In the genomic region with DNA sequence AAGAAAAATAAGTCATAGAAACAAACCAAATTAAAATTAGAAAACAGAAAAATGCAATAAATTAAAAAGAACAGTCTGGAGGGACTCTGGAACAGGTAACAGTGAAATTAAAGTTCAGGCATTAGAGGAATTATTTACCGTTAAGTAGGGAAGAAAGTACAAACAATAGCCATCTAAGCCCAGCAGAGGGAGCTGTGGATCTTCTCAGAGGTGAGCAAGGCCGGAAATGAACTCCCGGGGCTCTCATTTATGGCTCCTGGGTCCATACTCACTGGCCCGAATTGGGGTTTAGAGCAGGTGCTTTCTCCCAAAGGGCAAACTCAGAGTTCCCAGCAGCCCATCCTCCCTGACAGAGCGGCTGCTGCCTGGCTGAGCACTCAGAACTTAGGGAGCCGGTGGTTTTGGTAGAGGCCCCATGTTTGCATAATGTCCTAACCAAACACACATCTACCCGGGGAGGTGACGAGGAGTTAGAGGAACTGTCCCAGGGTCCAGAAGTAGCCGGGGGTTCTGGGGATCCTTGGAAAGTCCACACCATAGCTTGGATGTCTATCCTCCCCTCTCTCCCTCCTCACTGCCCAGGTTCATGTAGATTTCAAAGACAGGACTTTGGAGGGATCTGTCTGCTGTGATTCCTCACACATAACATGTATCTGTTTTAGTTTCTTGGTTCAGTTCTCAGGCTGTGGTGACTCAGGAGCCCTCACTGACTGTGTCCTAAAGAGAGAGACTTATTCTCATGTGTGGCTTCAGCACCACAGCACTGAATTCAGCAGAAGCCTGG, we compare ENCODE assay signal across 8 cellular contexts.
A peak's percentile ranks its signal among the peaks of the same experiment; 100 is the strongest.
DNase-seq lines count a peak whose midpoint lies in the region; ATAC-seq, FAIRE-seq and TF ChIP-seq lines count a peak whose summit lies in the region.

No MANE protein-coding gene starts in this region.

- CTCF ChIA-PET in AG04449 (lab: Yijun Ruan, JAX): interaction anchor here (0.8 to 3.1 kb wide), 11 partner anchors 8 to 50 kb away, joined by 3 to 16 read pairs (median 4); no protein-coding TSS in a partner anchor
- CTCF ChIA-PET in activated CD8-positive, alpha-beta memory T cell treated with anti-CD3 and anti-CD28 coated beads, Interleukin-2, amount 10 ng/mL, durations not matched to agents 7 days and 5 days (lab: Charles Lee): interaction anchor here (0.6 to 2.1 kb wide), 17 partner anchors 9 to 245 kb away, joined by 3 to 14 read pairs (median 4); no protein-coding TSS in a partner anchor

- ATAC-seq in activated CD8-positive, alpha-beta memory T cell treated with anti-CD3 and anti-CD28 coated beads, Interleukin-2, amount 10 ng/mL, durations not matched to agents 7 days and 5 days: peak; percentile 87

- POLR2A ChIA-PET in AG04449 (lab: Yijun Ruan, JAX): no interaction called here

- FAIRE-seq in urothelium cell line (lab: Jason Lieb, UNC): peak; percentile 30

- H2AK5ac ChIP-seq in neuronal stem cell (ENCODE audit: low read depth, low read length): no peak overlapping the region

- H3K9me3 ChIP-seq in esophagus squamous epithelium: no peaks in the 10 kb centered on the region
- peaks cover 0 to 3% of the 10 kb centered on the region in 2 donors for H3K9me3 ChIP-seq in neuronal stem cell (replicated peaks in 1 of 2; ENCODE audit: control insufficient read depth in 2 of 2, insufficient read depth in 1 of 2, low read depth in 1 of 2, low read length in 2 of 2)

- no peak overlapping the region for H2BK12ac ChIP-seq in neuronal stem cell (ENCODE audit: low read length)

- H3K4me3 ChIP-seq in AG04449 (ENCODE audit: low read depth, low read length): no peak overlapping the region
- no peak overlapping the region for H3K4me3 ChIP-seq in esophagus squamous epithelium
- H3K4me3 ChIP-seq in neuronal stem cell (ENCODE audit: low read length in 2 of 2): no peak overlapping the region

- H3K9me3 Mint-ChIP-seq in activated CD8-positive, alpha-beta memory T cell treated with anti-CD3 and anti-CD28 coated beads, Interleukin-2, amount 10 ng/mL, durations not matched to agents 7 days and 5 days (ENCODE audit: low read depth): no peaks in the 10 kb centered on the region

- no peak overlapping the region for H3K9ac ChIP-seq in neuronal stem cell (ENCODE audit: low read depth, low read length, poor library complexity)

- no peak overlapping the region for H3K18ac ChIP-seq in neuronal stem cell (ENCODE audit: low read length)

- peaks cover 0 to 46% (median 0%) of the 10 kb centered on the region in 4 donors for H3K27me3 ChIP-seq in esophagus squamous epithelium
- H3K27me3 ChIP-seq in neuronal stem cell (ENCODE audit: control insufficient read depth in 3 of 3, insufficient read depth in 3 of 3, low read depth in 1 of 3, low read length in 3 of 3): peaks cover 0 to 21% (median 6%) of the 10 kb centered on the region in 3 experiments

- 25 to 30% methylated on average over 7 of the region's 9 CpGs for WGBS in esophagus squamous epithelium, 2 donors
- WGBS in neuronal stem cell (ENCODE audit: extremely low coverage in 2 of 2, insufficient read length in 2 of 2, insufficient replicate concordance in 1 of 2), 2 donors: no CpG with 5 or more reads among the region's 9 CpGs

- no peak overlapping the region for H2BK120ac ChIP-seq in neuronal stem cell (ENCODE audit: low read depth, low read length)

- no peaks in the 10 kb centered on the region for H3K79me1 ChIP-seq in neuronal stem cell (ENCODE audit: low read depth, low read length)

- peak overlapping the region; percentile 95 for H2AFZ ChIP-seq in neuronal stem cell (ENCODE audit: low read length)

- no peak overlapping the region for H3K4me3 Mint-ChIP-seq in activated CD8-positive, alpha-beta memory T cell treated with anti-CD3 and anti-CD28 coated beads, Interleukin-2, amount 10 ng/mL, durations not matched to agents 7 days and 5 days

- H4K91ac ChIP-seq in neuronal stem cell (ENCODE audit: low read depth, low read length, poor library complexity): no peak overlapping the region

- H3K23ac ChIP-seq in neuronal stem cell (ENCODE audit: low read depth, low read length, poor library complexity): no peak overlapping the region

- H3K4me1 ChIP-seq in esophagus squamous epithelium (no peaks in the 10 kb centered on the region), neuronal stem cell (ENCODE audit: control insufficient read depth in 2 of 2, insufficient read depth in 1 of 2, low read depth in 1 of 2, low read length in 2 of 2) (no peaks in the 10 kb centered on the region)

- intact Hi-C loops in esophagus squamous epithelium (cut with DNase I): no loop called here

- H2BK15ac ChIP-seq in neuronal stem cell (ENCODE audit: low read length): no peak overlapping the region

- TF ChIP-seq CTCF in AG04449 (IDR thresholded peaks at IDR 0.05; ENCODE audit: insufficient read depth, low read length, missing control alignments) (peak; percentile 63), esophagus squamous epithelium (IDR thresholded peaks at IDR 0.05) (peak; percentile 40 to 66 (median 58))

- H4K8ac ChIP-seq in neuronal stem cell (ENCODE audit: low read depth, low read length): no peak overlapping the region

- TF ChIP-seq POLR2A in GM15510 (IDR thresholded peaks at IDR 0.05; ENCODE audit: borderline replicate concordance, extremely low read depth, insufficient read length): peak; percentile 37
- no peak for TF ChIP-seq POLR2A in esophagus squamous epithelium (IDR thresholded peaks at IDR 0.05)

- H3K4ac ChIP-seq in neuronal stem cell (ENCODE audit: low read length): no peak overlapping the region

- H3K27ac ChIP-seq in esophagus squamous epithelium (peak overlapping the region in 1 of 4 donors; percentile 16), neuronal stem cell (replicated peaks; ENCODE audit: low read length) (no peak overlapping the region)

- H2BK5ac ChIP-seq in neuronal stem cell (ENCODE audit: low read length): no peak overlapping the region

- H3K27me3 Mint-ChIP-seq in activated CD8-positive, alpha-beta memory T cell treated with anti-CD3 and anti-CD28 coated beads, Interleukin-2, amount 10 ng/mL, durations not matched to agents 7 days and 5 days: peaks cover 19% of the 10 kb centered on the region

- DNase-seq in AG04449 (ENCODE audit: low read depth, low spot score): peak; percentile 19
- DNase-seq in HS-27A (ENCODE audit: low read depth): peak; percentile 29
- peak; percentile 75 for DNase-seq in NOMO-1 treated with DMSO at 0.1 percent for 48 hours (lab: John Stamatoyannopoulos, UW; ENCODE audit: unreplicated experiment)
- peak; percentile 82 for DNase-seq in activated CD8-positive, alpha-beta memory T cell treated with anti-CD3 and anti-CD28 coated beads, Interleukin-2, amount 10 ng/mL, durations not matched to agents 7 days and 5 days
- no peak for DNase-seq in esophagus squamous epithelium (lab: John Stamatoyannopoulos, UW)
- DNase-seq in neuronal stem cell (ENCODE audit: low spot score): peak; percentile 51
- DNase-seq in urothelium cell line (ENCODE audit: low spot score): peak; percentile 89

- no peak overlapping the region for H3K14ac ChIP-seq in neuronal stem cell (ENCODE audit: low read length)

- H3K36me3 Mint-ChIP-seq in activated CD8-positive, alpha-beta memory T cell treated with anti-CD3 and anti-CD28 coated beads, Interleukin-2, amount 10 ng/mL, durations not matched to agents 7 days and 5 days: no peaks in the 10 kb centered on the region

- no peaks in the 10 kb centered on the region for H3K36me3 ChIP-seq in esophagus squamous epithelium
- no peaks in the 10 kb centered on the region for H3K36me3 ChIP-seq in neuronal stem cell (replicated peaks in 1 of 2; ENCODE audit: control insufficient read depth in 2 of 2, insufficient read depth in 2 of 2, low read length in 2 of 2)

- H3K4me2 ChIP-seq in neuronal stem cell (ENCODE audit: insufficient read depth, low read length, poor library complexity, severe bottlenecking): no peak overlapping the region

- H3K27ac Mint-ChIP-seq in activated CD8-positive, alpha-beta memory T cell treated with anti-CD3 and anti-CD28 coated beads, Interleukin-2, amount 10 ng/mL, durations not matched to agents 7 days and 5 days: peak overlapping the region; percentile 17

- peaks cover 5% of the 10 kb centered on the region for H3K4me1 Mint-ChIP-seq in activated CD8-positive, alpha-beta memory T cell treated with anti-CD3 and anti-CD28 coated beads, Interleukin-2, amount 10 ng/mL, durations not matched to agents 7 days and 5 days
